In the genomic region with DNA sequence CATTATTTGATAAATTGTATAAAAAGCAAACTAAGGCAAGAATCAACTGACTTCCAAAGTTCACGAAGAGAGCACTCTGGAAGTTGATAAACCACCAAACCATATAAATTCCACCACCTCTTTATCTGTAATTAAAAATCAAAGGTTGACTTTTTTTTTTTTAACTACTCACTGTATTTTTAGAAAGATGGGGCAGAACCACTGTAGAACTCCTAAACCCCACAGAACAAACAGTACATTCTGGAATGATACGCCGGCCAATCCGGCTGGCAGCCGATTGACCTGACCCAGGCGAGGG, we compare ENCODE assay signal across 8 cellular contexts. TPM values are rescaled to one million over a fixed set of nuclear protein-coding genes. Genes with fewer than 3 reads are reported as not detected.
DNase-seq lines count a peak whose midpoint lies in the region; TF ChIP-seq lines count a peak whose summit lies in the region.

No MANE protein-coding gene starts in this region.

- H3K4me3 Mint-ChIP-seq in nephron: peak overlapping the region; percentile 87 to 98 (median 98)

- peak overlapping the region; percentile 78 to 98 (median 96) for H3K27ac Mint-ChIP-seq in nephron

- peak overlapping the region; percentile 44 for H3K4me2 ChIP-seq in MM.1S (ENCODE audit: low read depth, low read length)

- no peak for TF ChIP-seq CTCF in BJ (IDR thresholded peaks at IDR 0.05; ENCODE audit: insufficient read depth, low read depth, low read length)
- TF ChIP-seq CTCF in MM.1S (IDR thresholded peaks at IDR 0.05; ENCODE audit: low read length): no peak
- TF ChIP-seq CTCF in coronary artery (IDR thresholded peaks at IDR 0.05): no peak
- no peak for TF ChIP-seq CTCF in nephron (IDR thresholded peaks at IDR 0.05; ENCODE audit: unreplicated experiment in 3 of 3)

- H3K4me3 ChIP-seq in BJ (ENCODE audit: low read depth, low read length) (peak overlapping the region; percentile 95), MM.1S (ENCODE audit: low read length) (peak overlapping the region; percentile 28), coronary artery (peak overlapping the region; percentile 97)

- H3K36me3 ChIP-seq in BJ (ENCODE audit: control insufficient read depth, insufficient read depth, low read length) (no peaks in the 10 kb centered on the region; the same call in 1 of the 2 replicates), MM.1S (replicated peaks; ENCODE audit: insufficient read depth, low read length) (peaks cover 16% of the 10 kb centered on the region)

- peaks cover 47% of the 10 kb centered on the region for H3K4me1 Mint-ChIP-seq in nephron

- peak overlapping the region; percentile 29; the same call in 1 of the 2 replicates for H3K9ac ChIP-seq in MM.1S (ENCODE audit: low read length)

- peaks cover 45% of the 10 kb centered on the region for H3K79me2 ChIP-seq in MM.1S (ENCODE audit: low read length)

- H3K27ac ChIP-seq in MM.1S (ENCODE audit: low read length) (peak overlapping the region; percentile 14; the same call in 1 of the 2 replicates), coronary artery (peak overlapping the region; percentile 84 to 94)

- peaks cover 25% of the 10 kb centered on the region for H3K36me3 Mint-ChIP-seq in nephron (ENCODE audit: low read depth)

- H3K27me3 Mint-ChIP-seq in nephron (ENCODE audit: low read depth): no peaks in the 10 kb centered on the region

- H3K9me2 ChIP-seq in MM.1S (replicated peaks; ENCODE audit: insufficient read depth, low read length): no peaks in the 10 kb centered on the region

- H3K9me3 ChIP-seq in MM.1S (replicated peaks; ENCODE audit: insufficient read depth, low read length): no peaks in the 10 kb centered on the region

- peak overlapping the region; percentile 55 for H2AFZ ChIP-seq in MM.1S (ENCODE audit: low read length)

- H3K9me3 Mint-ChIP-seq in nephron: no peaks in the 10 kb centered on the region

- no peaks in the 10 kb centered on the region; the same call in 1 of the 2 replicates for H3K27me3 ChIP-seq in BJ (ENCODE audit: control insufficient read depth, insufficient read depth, low read length)
- no peaks in the 10 kb centered on the region for H3K27me3 ChIP-seq in MM.1S (replicated peaks; ENCODE audit: insufficient read depth, low read length)

- H3F3A ChIP-seq in MM.1S (ENCODE audit: insufficient read depth, low read length): peaks cover 10% of the 10 kb centered on the region; the same call in 1 of the 2 replicates

- CTCF ChIA-PET in BJ (lab: Yijun Ruan, JAX): interaction anchor here (1.0 kb wide), 1 partner anchor 23 kb away, joined by 3 read pairs; a partner anchor contains a TSS

- H4K20me1 ChIP-seq in MM.1S (ENCODE audit: insufficient read depth, low read length): 0 out of 2 replicates have a peak, but pooled peaks cover 4% of the 10 kb centered on the region

- POLR2A ChIA-PET in BJ (lab: Charles Lee): interaction anchor here (1.1 kb wide), 1 partner anchor 22 kb away, joined by 3 read pairs; no protein-coding TSS in a partner anchor

- peaks cover 28% of the 10 kb centered on the region for H3K4me1 ChIP-seq in MM.1S (ENCODE audit: low read length)

- DNase-seq in BJ (ENCODE audit: low read depth) (no peak), MM.1S (no peak), coronary artery (ENCODE audit: low spot score) (no peak), UCSD-AML1 (lab: John Stamatoyannopoulos, UW; ENCODE audit: unreplicated experiment) (no peak), NCI-H446 treated with DMSO at 0.1 percent for 48 hours (lab: John Stamatoyannopoulos, UW) (no peak), occipital lobe (lab: John Stamatoyannopoulos, UW) (no peak), NCI-H446 (lab: John Stamatoyannopoulos, UW) (no peak)

RNA-seq across cellular contexts. Expression of a gene that starts 0.4 kb away (rescaled TPM):
- polyA plus RNA-seq in BJ (2011; rRNA removed): 74.2 and 125 TPM in 2 replicates
- 45.4 and 65.9 TPM in 2 replicates for polyA minus RNA-seq in BJ (2011; rRNA and poly(A)+ RNA removed)
- 145 TPM for total RNA-seq in occipital lobe

RNA-seq across cellular contexts. Expression of a gene that starts 22.9 kb away (rescaled TPM):
- 2.5 and 6.2 TPM in 2 replicates for polyA plus RNA-seq in BJ (2011; rRNA removed)
- polyA minus RNA-seq in BJ (2011; rRNA and poly(A)+ RNA removed): 0.77 and 1.7 TPM in 2 replicates
- total RNA-seq in occipital lobe: 25.1 TPM

RNA-seq across cellular contexts. Expression of a gene that starts 23.5 kb away (rescaled TPM):
- 5.4 and 12.0 TPM in 2 replicates for polyA plus RNA-seq in BJ (2011; rRNA removed)
- 2.4 and 2.7 TPM in 2 replicates for polyA minus RNA-seq in BJ (2011; rRNA and poly(A)+ RNA removed)
- 3.0 TPM for total RNA-seq in occipital lobe

Comparison
In these comparisons a context has a peak if more than half of its experiments do, and no peak if none do; other contexts are left out.
1. H3K4me3 ChIP-seq: peak in every context shown above with its lines; median percentile 97 in coronary artery; 95 in BJ; 28 in MM.1S.